21 cellular contexts compared by ENCODE assay signal in genomic region chr16:1485847-1486496, GRCh38. TPM values are rescaled to one million over a fixed set of nuclear protein-coding genes. Genes with fewer than 3 reads are reported as not detected.
DNase-seq lines count a peak whose midpoint lies in the region; ATAC-seq, FAIRE-seq and TF ChIP-seq lines count a peak whose summit lies in the region.
"Had no signal": no experiment of that assay in that cellular context is flagged by ENCODE, and none has a peak within 500 bp of the region (broad histone marks: within the 10 kb centered on the region; RNA-seq: fewer than 3 reads in every experiment).

No MANE protein-coding gene starts in this region.

- WGBS in H1 (ENCODE audit: extremely low coverage in 1 of 2, insufficient coverage in 1 of 2, insufficient read length in 1 of 2, insufficient replicate concordance in 2 of 2, low coverage in 1 of 2, low lambda C conversion rate in 2 of 2, missing lambda C conversion rate in 1 of 2), 2 experiments, result 90% methylated on average over 36 of the region's 40 CpGs; no CpG with 5 or more reads in 1 of the 2 experiments
- no CpG with 5 or more reads among the region's 40 CpGs for WGBS in neuronal stem cell (ENCODE audit: extremely low coverage in 2 of 2, insufficient read length in 2 of 2, insufficient replicate concordance in 1 of 2), 2 donors

- peak overlapping the region; percentile 25; the same call in 1 of the 2 replicates for H4K8ac ChIP-seq in H1 (ENCODE audit: extremely low read depth, insufficient read depth, low read length)
- no peak overlapping the region for H4K8ac ChIP-seq in neuronal stem cell (ENCODE audit: low read depth, low read length)

- H3K14ac ChIP-seq in H1 (ENCODE audit: insufficient read length) (no peak overlapping the region), neuronal stem cell (ENCODE audit: low read length) (no peak overlapping the region)

- H2BK5ac ChIP-seq in H1 (ENCODE audit: low read depth, low read length), result no peak overlapping the region
- H2BK5ac ChIP-seq in neuronal stem cell (ENCODE audit: low read length), result no peak overlapping the region

- no peak overlapping the region for H3K4me3 ChIP-seq in H1 (ENCODE audit: extremely low read depth in 1 of 4, insufficient read depth in 2 of 4, low read depth in 3 of 4, low read length in 4 of 4)
- H3K4me3 ChIP-seq in neuronal stem cell (ENCODE audit: low read length in 2 of 2), result no peak overlapping the region
- H3K4me3 ChIP-seq in upper lobe of right lung, result no peak overlapping the region
- no peak overlapping the region for H3K4me3 ChIP-seq in breast epithelium
- H3K4me3 ChIP-seq: HAP-1 had no signal

- H4K91ac ChIP-seq in H1 (replicated peaks; ENCODE audit: insufficient read length, low read length), result no peak overlapping the region
- no peak overlapping the region for H4K91ac ChIP-seq in neuronal stem cell (ENCODE audit: low read depth, low read length, poor library complexity)

- no peak overlapping the region for H2AK5ac ChIP-seq in H1 (ENCODE audit: low read depth, low read length)
- H2AK5ac ChIP-seq in neuronal stem cell (ENCODE audit: low read depth, low read length), result peak overlapping the region; percentile 70

- DNase-seq in activated effector memory CD4-positive, alpha-beta T cell treated with anti-CD3 and anti-CD28 coated beads, Interleukin-2, amount 50 U/mL, for 16 hours, result peak; percentile 54
- no peak for DNase-seq in activated effector memory CD4-positive, alpha-beta T cell treated with Interleukin-2 at 50 U/mL for 16 hours
- DNase-seq in H1 (ENCODE audit: low read depth in 1 of 2, low spot score in 2 of 2) (peak in 1 of 2 experiments; percentile 19), neuronal stem cell (ENCODE audit: low spot score) (no peak), upper lobe of right lung (peak; percentile 57), breast epithelium (ENCODE audit: low spot score in 2 of 2) (no peak)
- DNase-seq: CD8-positive, alpha-beta T cell; COR-L47; DMS153; DMS79 treated with DMSO at 0.1 percent for 48 hours; EL; GOT3 had no signal

- TF ChIP-seq POLR2A in H1 (IDR thresholded peaks at IDR 0.05; ENCODE audit: control extremely low read depth in 1 of 2, low read depth in 2 of 2, low read length in 2 of 2) (no peak), breast epithelium (IDR thresholded peaks at IDR 0.05) (no peak)

- no peak overlapping the region for H3K56ac ChIP-seq in H1 (replicated peaks; ENCODE audit: insufficient read length, low read depth, low read length)

- no peak overlapping the region for H3K4me2 ChIP-seq in H1 (ENCODE audit: insufficient read depth in 1 of 2, low read depth in 2 of 2, low read length in 2 of 2)
- H3K4me2 ChIP-seq in neuronal stem cell (ENCODE audit: insufficient read depth, low read length, poor library complexity, severe bottlenecking), result no peak overlapping the region

- H3K9me3 ChIP-seq in H1 (ENCODE audit: insufficient read depth in 2 of 2, low read depth in 1 of 2, low read length in 1 of 2), result no peaks in the 10 kb centered on the region; a peak in 1 of 4 replicates
- H3K9me3 ChIP-seq in neuronal stem cell (replicated peaks in 1 of 2; ENCODE audit: control insufficient read depth in 2 of 2, insufficient read depth in 1 of 2, low read depth in 1 of 2, low read length in 2 of 2), result peaks cover 0 to 2% of the 10 kb centered on the region in 2 donors
- no peaks in the 10 kb centered on the region for H3K9me3 ChIP-seq in upper lobe of right lung
- H3K9me3 ChIP-seq in breast epithelium, result no peaks in the 10 kb centered on the region
- H3K9me3 ChIP-seq: HAP-1 had no signal

- H3K36me3 ChIP-seq in H1 (ENCODE audit: control insufficient read depth in 2 of 4, insufficient read depth in 4 of 4, low read length in 3 of 4) (no peaks in the 10 kb centered on the region), neuronal stem cell (replicated peaks in 1 of 2; ENCODE audit: control insufficient read depth in 2 of 2, insufficient read depth in 2 of 2, low read length in 2 of 2) (no peaks in the 10 kb centered on the region), upper lobe of right lung (no peaks in the 10 kb centered on the region), breast epithelium (no peaks in the 10 kb centered on the region)
- H3K36me3 ChIP-seq: HAP-1 had no signal

- no peak overlapping the region for H3K4ac ChIP-seq in H1 (replicated peaks; ENCODE audit: insufficient read length, low read depth, low read length)
- peak overlapping the region; percentile 76 for H3K4ac ChIP-seq in neuronal stem cell (ENCODE audit: low read length)

- no peak overlapping the region for H2AFZ ChIP-seq in H1 (ENCODE audit: low read length)
- peak overlapping the region; percentile 16 for H2AFZ ChIP-seq in neuronal stem cell (ENCODE audit: low read length)

- no peaks in the 10 kb centered on the region for H3K23me2 ChIP-seq in H1 (ENCODE audit: low read depth, low read length)

- H4K20me1 ChIP-seq in H1 (replicated peaks in 1 of 2; ENCODE audit: control insufficient read depth in 1 of 2, insufficient read depth in 2 of 2, low read length in 2 of 2), result no peaks in the 10 kb centered on the region

- no peak for TF ChIP-seq RAD21 in H1 (IDR thresholded peaks at IDR 0.05 in 1 of 2, conservative IDR thresholded peaks at IDR 0.05 in 1 of 2; ENCODE audit: low read depth in 2 of 2, low read length in 2 of 2)

- TF ChIP-seq EP300 in H1 (IDR thresholded peaks at IDR 0.05; ENCODE audit: borderline replicate concordance in 1 of 2, low read depth in 2 of 2, low read length in 2 of 2), result no peak

- H3K18ac ChIP-seq in H1 (ENCODE audit: extremely low read depth, low read length), result no peak overlapping the region
- H3K18ac ChIP-seq in neuronal stem cell (ENCODE audit: low read length), result no peak overlapping the region

- POLR2A ChIA-PET in H1 (lab: Charles Lee; ENCODE audit: partially characterized antibody), result interaction anchor here (1.2 to 2.0 kb wide), 2 partner anchors 9 to 28 kb away, joined by 3 to 8 read pairs; no protein-coding TSS in a partner anchor

- H2BK15ac ChIP-seq in H1 (ENCODE audit: low read length) (no peak overlapping the region), neuronal stem cell (ENCODE audit: low read length) (peak overlapping the region; percentile 49)

- intact Hi-C loops in upper lobe of right lung (cut with DNase I) (no loop called here), breast epithelium (cut with DNase I; ENCODE audit: low total_unique reads) (no loop called here)

- H3K4me1 ChIP-seq in H1 (replicated peaks in 1 of 4; ENCODE audit: control insufficient read depth in 3 of 4, insufficient read depth in 4 of 4, low read length in 3 of 4), result no peaks in the 10 kb centered on the region
- no peaks in the 10 kb centered on the region for H3K4me1 ChIP-seq in neuronal stem cell (ENCODE audit: control insufficient read depth in 2 of 2, insufficient read depth in 1 of 2, low read depth in 1 of 2, low read length in 2 of 2)
- H3K4me1 ChIP-seq in upper lobe of right lung, result no peaks in the 10 kb centered on the region
- no peaks in the 10 kb centered on the region for H3K4me1 ChIP-seq in breast epithelium
- H3K4me1 ChIP-seq: HAP-1 had no signal

- H2BK120ac ChIP-seq in H1 (replicated peaks; ENCODE audit: low read depth, low read length), result no peak overlapping the region
- H2BK120ac ChIP-seq in neuronal stem cell (ENCODE audit: low read depth, low read length), result no peak overlapping the region

- H2BK20ac ChIP-seq in H1 (ENCODE audit: low read length), result no peak overlapping the region

- no peak overlapping the region for H4K5ac ChIP-seq in H1 (ENCODE audit: insufficient read length, low read depth, low read length)

- FAIRE-seq in H1 (lab: Jason Lieb, UNC), result no peak
- FAIRE-seq: D721Med, G401.6 had no signal

- H3K23ac ChIP-seq in H1 (ENCODE audit: insufficient read length) (no peak overlapping the region), neuronal stem cell (ENCODE audit: low read depth, low read length, poor library complexity) (peak overlapping the region; percentile 43)

- no peak for ATAC-seq in upper lobe of right lung
- ATAC-seq in GM19035 (IDR thresholded peaks at IDR 0.05; ENCODE audit: unreplicated experiment), result no peak
- ATAC-seq in HG02678 (IDR thresholded peaks at IDR 0.05; ENCODE audit: unreplicated experiment), result no peak
- ATAC-seq: CD8-positive, alpha-beta T cell had no signal

- H3K79me2 ChIP-seq in H1 (ENCODE audit: control insufficient read depth in 1 of 2, insufficient read depth in 2 of 2, low read length in 2 of 2), result no peaks in the 10 kb centered on the region

- TF ChIP-seq CTCF in H1 (IDR thresholded peaks at IDR 0.05; ENCODE audit: control extremely low read depth in 1 of 3, insufficient read depth in 1 of 3, low read depth in 1 of 3, low read length in 3 of 3), result no peak
- no peak for TF ChIP-seq CTCF in upper lobe of right lung (IDR thresholded peaks at IDR 0.05)
- no peak for TF ChIP-seq CTCF in breast epithelium (IDR thresholded peaks at IDR 0.05)

- H3K79me1 ChIP-seq in H1 (ENCODE audit: low read depth, low read length) (no peaks in the 10 kb centered on the region), neuronal stem cell (ENCODE audit: low read depth, low read length) (peaks cover 6% of the 10 kb centered on the region)

- CTCF ChIA-PET in H1 (lab: Charles Lee; ENCODE audit: partially characterized antibody), result interaction anchor here (0.5 kb wide), 2 partner anchors 27 to 79 kb away, joined by 3 to 4 read pairs; no protein-coding TSS in a partner anchor

- H3K27me3 ChIP-seq in H1 (replicated peaks in 1 of 4; ENCODE audit: control insufficient read depth in 3 of 4, extremely low read depth in 1 of 4, insufficient read depth in 3 of 4, low read length in 3 of 4), result peaks cover 0 to 8% (median 0%) of the 10 kb centered on the region in 4 experiments; a peak in 1 of 7 replicates
- peaks cover 0 to 4% (median 0%) of the 10 kb centered on the region in 3 experiments for H3K27me3 ChIP-seq in neuronal stem cell (ENCODE audit: control insufficient read depth in 3 of 3, insufficient read depth in 3 of 3, low read depth in 1 of 3, low read length in 3 of 3)
- H3K27me3 ChIP-seq in upper lobe of right lung, result no peaks in the 10 kb centered on the region
- H3K27me3 ChIP-seq in breast epithelium, result no peaks in the 10 kb centered on the region

- no peak overlapping the region for H3K27ac ChIP-seq in H1 (ENCODE audit: low read depth, low read length)
- H3K27ac ChIP-seq in neuronal stem cell (replicated peaks; ENCODE audit: low read length), result no peak overlapping the region
- no peak overlapping the region for H3K27ac ChIP-seq in upper lobe of right lung
- H3K27ac ChIP-seq in breast epithelium, result no peak overlapping the region
- H3K27ac ChIP-seq: 22Rv1 had no signal

- H2BK12ac ChIP-seq in H1 (ENCODE audit: low read depth, low read length), result no peak overlapping the region
- peak overlapping the region; percentile 58 for H2BK12ac ChIP-seq in neuronal stem cell (ENCODE audit: low read length)

- H3K9ac ChIP-seq in H1 (replicated peaks in 1 of 4; ENCODE audit: extremely low read depth in 1 of 4, low read depth in 3 of 4, low read length in 3 of 4) (no peak overlapping the region), neuronal stem cell (ENCODE audit: low read depth, low read length, poor library complexity) (peak overlapping the region; percentile 2)

RNA-seq across cellular contexts. Expression of gene PTX4, which starts 2.8 kb away (rescaled TPM):
- total RNA-seq in H1 (2021; fragmentation: NEBNext Ultra II Directional; extraction: Animal tissue kit (Norgen Biotek cat#: 25700)), result not detected in 2 replicates
- not detected in 2 replicates for polyA plus RNA-seq in H1 (2011; rRNA removed)
- 0.10 TPM for polyA plus RNA-seq in H1 (2011; cell fraction: cytosol; rRNA removed)
- 0.10 TPM for polyA plus RNA-seq in H1 (2011; cell fraction: nucleus; rRNA removed)
- polyA plus RNA-seq in H1 (2012, experiment 1 of 2), result not detected in 4 replicates
- polyA plus RNA-seq in H1 (2012, experiment 2 of 2), result not detected
- polyA plus RNA-seq in H1 (2013, experiment 1 of 2), result 0.14 TPM
- 0.04 TPM for polyA plus RNA-seq in H1 (2013, experiment 2 of 2)
- 0.13 TPM in 1 of 2 replicates, not detected in the other for polyA minus RNA-seq in H1 (2011; rRNA and poly(A)+ RNA removed)
- polyA minus RNA-seq in H1 (2011; cell fraction: cytosol; rRNA and poly(A)+ RNA removed), result not detected
- polyA minus RNA-seq in H1 (2011; cell fraction: nucleus; rRNA and poly(A)+ RNA removed), result not detected
- not detected for polyA plus RNA-seq in neuronal stem cell (2013, experiment 1 of 2)
- polyA plus RNA-seq in neuronal stem cell (2013, experiment 2 of 2), result not detected
- total RNA-seq in upper lobe of right lung (not detected), breast epithelium (not detected)
- total RNA-seq: A673; CD8-positive, alpha-beta T cell had no signal
- polyA plus RNA-seq: BJ, CD14-positive monocyte had no signal

RNA-seq across cellular contexts. Expression of gene TELO2, which starts 7.2 kb away (rescaled TPM):
- total RNA-seq in H1 (2021; fragmentation: NEBNext Ultra II Directional; extraction: Animal tissue kit (Norgen Biotek cat#: 25700)), result 64.8 and 66.4 TPM in 2 replicates
- 39.3 and 72.9 TPM in 2 replicates for polyA plus RNA-seq in H1 (2011; rRNA removed)
- polyA plus RNA-seq in H1 (2011; cell fraction: cytosol; rRNA removed), result 61.2 TPM
- polyA plus RNA-seq in H1 (2011; cell fraction: nucleus; rRNA removed), result 382 TPM
- polyA plus RNA-seq in H1 (2012, experiment 1 of 2), result 39.6 to 74.2 TPM (median 66.1 TPM) in 4 replicates
- polyA plus RNA-seq in H1 (2012, experiment 2 of 2), result 42.5 TPM
- 37.6 TPM for polyA plus RNA-seq in H1 (2013, experiment 1 of 2)
- 33.1 TPM for polyA plus RNA-seq in H1 (2013, experiment 2 of 2)
- polyA minus RNA-seq in H1 (2011; rRNA and poly(A)+ RNA removed), result 12.1 and 13.9 TPM in 2 replicates
- polyA minus RNA-seq in H1 (2011; cell fraction: cytosol; rRNA and poly(A)+ RNA removed), result 34.6 TPM
- polyA minus RNA-seq in H1 (2011; cell fraction: nucleus; rRNA and poly(A)+ RNA removed), result 65.3 TPM
- 17.1 TPM for polyA plus RNA-seq in neuronal stem cell (2013, experiment 1 of 2)
- 16.7 TPM for polyA plus RNA-seq in neuronal stem cell (2013, experiment 2 of 2)
- total RNA-seq in upper lobe of right lung (26.0 TPM), breast epithelium (10 to 100 TPM; 15.2 to 27.5 (median 23.9) TPM)

RNA-seq across cellular contexts. Expression of gene CLCN7, which starts 11.1 kb away (rescaled TPM):
- 76.5 and 81.5 TPM in 2 replicates for total RNA-seq in H1 (2021; fragmentation: NEBNext Ultra II Directional; extraction: Animal tissue kit (Norgen Biotek cat#: 25700))
- polyA plus RNA-seq in H1 (2011; rRNA removed), result 38.6 and 79.6 TPM in 2 replicates
- 41.1 TPM for polyA plus RNA-seq in H1 (2011; cell fraction: cytosol; rRNA removed)
- polyA plus RNA-seq in H1 (2011; cell fraction: nucleus; rRNA removed), result 372 TPM
- polyA plus RNA-seq in H1 (2012, experiment 1 of 2), result 64.4 to 95.0 TPM (median 79.5 TPM) in 4 replicates
- polyA plus RNA-seq in H1 (2012, experiment 2 of 2), result 57.4 TPM
- 61.1 TPM for polyA plus RNA-seq in H1 (2013, experiment 1 of 2)
- 57.1 TPM for polyA plus RNA-seq in H1 (2013, experiment 2 of 2)
- 30.3 and 38.3 TPM in 2 replicates for polyA minus RNA-seq in H1 (2011; rRNA and poly(A)+ RNA removed)
- polyA minus RNA-seq in H1 (2011; cell fraction: cytosol; rRNA and poly(A)+ RNA removed), result 33.2 TPM
- polyA minus RNA-seq in H1 (2011; cell fraction: nucleus; rRNA and poly(A)+ RNA removed), result 76.7 TPM
- polyA plus RNA-seq in neuronal stem cell (2013, experiment 1 of 2), result 32.7 TPM
- 28.0 TPM for polyA plus RNA-seq in neuronal stem cell (2013, experiment 2 of 2)
- total RNA-seq in upper lobe of right lung, result 138 TPM
- total RNA-seq in breast epithelium, result 10 to 100 TPM; 52.2 to 72.3 (median 71.4) TPM

RNA-seq across cellular contexts. Expression of gene CCDC154, which starts 41.6 kb away (rescaled TPM):
- total RNA-seq in H1 (2021; fragmentation: NEBNext Ultra II Directional; extraction: Animal tissue kit (Norgen Biotek cat#: 25700)), result 0.88 and 1.3 TPM in 2 replicates
- 0.15 and 0.58 TPM in 2 replicates for polyA plus RNA-seq in H1 (2011; rRNA removed)
- polyA plus RNA-seq in H1 (2011; cell fraction: cytosol; rRNA removed), result 0.56 TPM
- 2.4 TPM for polyA plus RNA-seq in H1 (2011; cell fraction: nucleus; rRNA removed)
- 0.43 to 1.3 TPM (median 0.79 TPM) in 4 replicates for polyA plus RNA-seq in H1 (2012, experiment 1 of 2)
- polyA plus RNA-seq in H1 (2012, experiment 2 of 2), result 0.05 TPM
- 0.16 TPM for polyA plus RNA-seq in H1 (2013, experiment 1 of 2)
- 0.13 TPM for polyA plus RNA-seq in H1 (2013, experiment 2 of 2)
- polyA minus RNA-seq in H1 (2011; rRNA and poly(A)+ RNA removed), result not detected in 2 replicates
- not detected for polyA minus RNA-seq in H1 (2011; cell fraction: cytosol; rRNA and poly(A)+ RNA removed)
- not detected for polyA minus RNA-seq in H1 (2011; cell fraction: nucleus; rRNA and poly(A)+ RNA removed)
- 0.86 TPM for polyA plus RNA-seq in neuronal stem cell (2013, experiment 1 of 2)
- 1.2 TPM for polyA plus RNA-seq in neuronal stem cell (2013, experiment 2 of 2)
- total RNA-seq in upper lobe of right lung (4.1 TPM), breast epithelium (1 to 10 TPM in 1 of 3 donors, under 1 TPM in 2; 0.48 to 1.2 (median 0.98) TPM)
- polyA plus RNA-seq: CD14-positive monocyte had no signal

RNA-seq across cellular contexts. Expression of gene TMEM204, which starts 47.5 kb away (rescaled TPM):
- not detected in 2 replicates for total RNA-seq in H1 (2021; fragmentation: NEBNext Ultra II Directional; extraction: Animal tissue kit (Norgen Biotek cat#: 25700))
- polyA plus RNA-seq in H1 (2011; rRNA removed), result 0.03 TPM in 1 of 2 replicates, not detected in the other
- polyA plus RNA-seq in H1 (2011; cell fraction: cytosol; rRNA removed), result 0.05 TPM
- polyA plus RNA-seq in H1 (2011; cell fraction: nucleus; rRNA removed), result not detected
- polyA plus RNA-seq in H1 (2012, experiment 1 of 2), result 0.12 to 0.37 TPM (median 0.21 TPM) in 4 replicates
- polyA plus RNA-seq in H1 (2012, experiment 2 of 2), result 0.16 TPM
- 0.08 TPM for polyA plus RNA-seq in H1 (2013, experiment 1 of 2)
- 0.02 TPM for polyA plus RNA-seq in H1 (2013, experiment 2 of 2)
- polyA minus RNA-seq in H1 (2011; rRNA and poly(A)+ RNA removed), result not detected in 2 replicates
- polyA minus RNA-seq in H1 (2011; cell fraction: cytosol; rRNA and poly(A)+ RNA removed), result not detected
- not detected for polyA minus RNA-seq in H1 (2011; cell fraction: nucleus; rRNA and poly(A)+ RNA removed)
- not detected for polyA plus RNA-seq in neuronal stem cell (2013, experiment 1 of 2)
- not detected for polyA plus RNA-seq in neuronal stem cell (2013, experiment 2 of 2)
- total RNA-seq in upper lobe of right lung (69.2 TPM), breast epithelium (10 to 100 TPM; 27.8 to 37.0 (median 34.1) TPM)
- total RNA-seq: A673 had no signal

Comparison
In these comparisons a context has a peak if more than half of its experiments do, and no peak if none do; other contexts are left out.
1. DNase-seq: peak in activated effector memory CD4-positive, alpha-beta T cell treated with anti-CD3 and anti-CD28 coated beads, Interleukin-2, amount 50 U/mL, for 16 hours (single experiment) and upper lobe of right lung (single experiment); none in activated effector memory CD4-positive, alpha-beta T cell treated with Interleukin-2 at 50 U/mL for 16 hours (single experiment), neuronal stem cell (single experiment) and breast epithelium (0 of 2).